In genomic region chr15:78299302-78300102, GRCh38 we compare ENCODE assay signal across 8 cellular contexts. TPM values are rescaled to one million over a fixed set of nuclear protein-coding genes. Genes with fewer than 3 reads are reported as not detected.
A peak's percentile ranks its signal among the peaks of the same experiment; 100 is the strongest.
DNase-seq lines count a peak whose midpoint lies in the region; ATAC-seq and TF ChIP-seq lines count a peak whose summit lies in the region.

SKIC8 (minus strand) TSS chr15:78299609; CDS start chr15:78295686, 3,923 bp downstream.

- intact Hi-C loops in left ventricle myocardium inferior (cut with micrococcal nuclease) (no loop called here), prostate gland (cut with DNase I) (loop anchor here (10.0 kb wide), 1 partner anchor 185 kb away; no protein-coding TSS in a partner anchor)

- WGBS in prostate gland, result 2% methylated on average over 49 of the region's 49 CpGs

- peak; percentile 85 for TF ChIP-seq POLR2A in prostate gland (IDR thresholded peaks at IDR 0.05)

- H3K27ac ChIP-seq in left ventricle myocardium inferior (replicated peaks), result peak within 1 kb of the TSS; percentile 82
- H3K27ac ChIP-seq in prostate gland, result peak within 1 kb of the TSS; percentile 70 to 73

- H3K4me3 Mint-ChIP-seq in T-helper 1 cell treated with Interleukin-12 subunit alpha and Interleukin-12 subunit beta and Interleukin-4 antibody, amounts not matched to agents 30 μg/mL and 1 μg/mL, for 36 hours, result peak within 1 kb of the TSS; percentile 98

- peaks cover 3% of the 10 kb centered on the region for H3K36me3 Mint-ChIP-seq in T-helper 1 cell treated with Interleukin-12 subunit alpha and Interleukin-12 subunit beta and Interleukin-4 antibody, amounts not matched to agents 30 μg/mL and 1 μg/mL, for 36 hours (ENCODE audit: low read depth)

- H3K9me3 ChIP-seq in left ventricle myocardium inferior (replicated peaks) (no peaks in the 10 kb centered on the region), prostate gland (no peaks in the 10 kb centered on the region)

- TF ChIP-seq CTCF in GM13977 (IDR thresholded peaks at IDR 0.05; ENCODE audit: extremely low read depth, insufficient read depth, missing control alignments) (no peak), left ventricle myocardium inferior (IDR thresholded peaks at IDR 0.05; ENCODE audit: borderline replicate concordance) (no peak), prostate gland (IDR thresholded peaks at IDR 0.05) (peak in 1 of 4 experiments; percentile 4)

- H3K4me1 Mint-ChIP-seq in T-helper 1 cell treated with Interleukin-12 subunit alpha and Interleukin-12 subunit beta and Interleukin-4 antibody, amounts not matched to agents 30 μg/mL and 1 μg/mL, for 36 hours (ENCODE audit: low read depth), result peaks cover 10% of the 10 kb centered on the region

- H3K4me1 ChIP-seq in left ventricle myocardium inferior (peaks cover 23% of the 10 kb centered on the region), prostate gland (replicated peaks) (peaks cover 6% of the 10 kb centered on the region)

- H3K27me3 ChIP-seq in left ventricle myocardium inferior (ENCODE audit: low read depth), result peaks cover 13% of the 10 kb centered on the region
- H3K27me3 ChIP-seq in prostate gland (replicated peaks; ENCODE audit: insufficient read depth), result no peaks in the 10 kb centered on the region

- H3K27ac Mint-ChIP-seq in T-helper 1 cell treated with Interleukin-12 subunit alpha and Interleukin-12 subunit beta and Interleukin-4 antibody, amounts not matched to agents 30 μg/mL and 1 μg/mL, for 36 hours, result peak within 1 kb of the TSS; percentile 95

- peak within 1 kb of the TSS; percentile 84 for H3K4me3 ChIP-seq in left ventricle myocardium inferior
- peak within 1 kb of the TSS; percentile 62 to 77 for H3K4me3 ChIP-seq in prostate gland

- no peaks in the 10 kb centered on the region for H3K9me3 Mint-ChIP-seq in T-helper 1 cell treated with Interleukin-12 subunit alpha and Interleukin-12 subunit beta and Interleukin-4 antibody, amounts not matched to agents 30 μg/mL and 1 μg/mL, for 36 hours

- peak; percentile 72 for ATAC-seq in HG02884 (IDR thresholded peaks at IDR 0.05; ENCODE audit: unreplicated experiment)

- in situ Hi-C loops in GM13977 (cut with MboI; ENCODE audit: low pct_unique_long_range_greater_than_20kb, low sequenced_read_pairs, unreplicated experiment), result loop anchor here (10.0 kb wide), 1 partner anchor 125 kb away; no protein-coding TSS in a partner anchor

- DNase-seq in GM13977 (ENCODE audit: low spot score) (peak; percentile 95), NCI-H146 treated with DMSO at 0.1 percent for 48 hours (lab: John Stamatoyannopoulos, UW; ENCODE audit: unreplicated experiment) (peak; percentile 63), amniotic epithelial cell (ENCODE audit: low read depth) (peak; percentile 93), left ventricle myocardium inferior (peak; percentile 92), prostate gland (ENCODE audit: low spot score) (peak; percentile 85), ureter (ENCODE audit: low spot score) (peak; percentile 93)

- H3K27me3 Mint-ChIP-seq in T-helper 1 cell treated with Interleukin-12 subunit alpha and Interleukin-12 subunit beta and Interleukin-4 antibody, amounts not matched to agents 30 μg/mL and 1 μg/mL, for 36 hours (ENCODE audit: low read depth), result no peaks in the 10 kb centered on the region

- peaks cover under 1% of the 10 kb centered on the region for H3K36me3 ChIP-seq in left ventricle myocardium inferior
- no peaks in the 10 kb centered on the region for H3K36me3 ChIP-seq in prostate gland

RNA-seq across cellular contexts. Expression of gene SKIC8, which starts in this region (rescaled TPM):
- 24.6 TPM for total RNA-seq in left ventricle myocardium inferior
- 100 to 1,000 TPM in 1 of 2 donors, 10 to 100 TPM in 1; 58.1 to 109 TPM for total RNA-seq in prostate gland
- 55.7 TPM for total RNA-seq in ureter

Comparison
In these comparisons a context has a peak if more than half of its experiments do, and no peak if none do; other contexts are left out.
1. Peak in every context shown above with its lines: DNase-seq, ATAC-seq, H3K4me3 ChIP-seq and H3K27ac ChIP-seq.